ENCODE assay signal across 18 cellular contexts in genomic region chr17:60168654-60169053, GRCh38. TPM values are rescaled to one million over a fixed set of nuclear protein-coding genes. Genes with fewer than 3 reads are reported as not detected.
DNase-seq lines count a peak whose midpoint lies in the region; ATAC-seq and TF ChIP-seq lines count a peak whose summit lies in the region.
"Had no signal": no experiment of that assay in that cellular context is flagged by ENCODE, and none has a peak within 500 bp of the region (broad histone marks: within the 10 kb centered on the region; RNA-seq: fewer than 3 reads in every experiment).

No MANE protein-coding gene starts in this region.

- peaks cover 26% of the 10 kb centered on the region for H3K4me1 Mint-ChIP-seq in activated naive CD8-positive, alpha-beta T cell treated with anti-CD3 and anti-CD28 coated beads, Interleukin-2, amount 50 U/mL, for 24 hours
- peaks cover 25% of the 10 kb centered on the region for H3K4me1 Mint-ChIP-seq in activated naive CD8-positive, alpha-beta T cell treated with anti-CD3 and anti-CD28 coated beads for 36 hours
- H3K4me1 Mint-ChIP-seq in WTC11 (peaks cover 24% of the 10 kb centered on the region), chondrocyte (ENCODE audit: low read depth) (peaks cover 7% of the 10 kb centered on the region)

- intact Hi-C loops in lower lobe of right lung (cut with DNase I) = no loop called here
- intact Hi-C loops in tibial artery (cut with DNase I; ENCODE audit: low total_unique reads) = no loop called here

- H3K4me1 ChIP-seq in lower lobe of right lung = peaks cover 62% of the 10 kb centered on the region
- peaks cover 0 to 5% (median 0%) of the 10 kb centered on the region in 4 donors for H3K4me1 ChIP-seq in tibial artery

- no peaks in the 10 kb centered on the region for H3K9me3 ChIP-seq in lower lobe of right lung
- no peaks in the 10 kb centered on the region for H3K9me3 ChIP-seq in tibial artery
- H3K9me3 ChIP-seq: A549 had no signal

- CTCF ChIA-PET in WTC11 (lab: Charles Lee) = interaction anchor here (0.9 to 2.1 kb wide), 2 partner anchors 25 to 27 kb away, joined by 4 to 10 read pairs; no protein-coding TSS in a partner anchor

- TF ChIP-seq CTCF in WTC11 (IDR thresholded peaks at IDR 0.05) (no peak), lower lobe of right lung (IDR thresholded peaks at IDR 0.05) (no peak), chondrocyte (IDR thresholded peaks at IDR 0.05) (no peak), tibial artery (IDR thresholded peaks at IDR 0.05) (no peak)

- no peak for DNase-seq in activated naive CD8-positive, alpha-beta T cell treated with anti-CD3 and anti-CD28 coated beads, Interleukin-2, amount 50 U/mL, for 24 hours
- no peak for DNase-seq in activated naive CD8-positive, alpha-beta T cell treated with anti-CD3 and anti-CD28 coated beads for 36 hours
- no peak for DNase-seq in WTC11 (ENCODE audit: low spot score)
- DNase-seq in lower lobe of right lung = no peak
- no peak for DNase-seq in NCI-H82 (lab: John Stamatoyannopoulos, UW)
- DNase-seq in chondrocyte (ENCODE audit: low spot score) = no peak
- DNase-seq in tibial artery = no peak
- DNase-seq: CD4-positive, CD25-positive, alpha-beta regulatory T cell; KG1; NCI-H1105; NCI-H1694 treated with DMSO at 0.1 percent for 48 hours; NCI-H2171; SHP77 treated with DMSO at 0.1 percent for 48 hours had no signal

- H3K36me3 Mint-ChIP-seq in activated naive CD8-positive, alpha-beta T cell treated with anti-CD3 and anti-CD28 coated beads, Interleukin-2, amount 50 U/mL, for 24 hours (ENCODE audit: low read depth) = no peaks in the 10 kb centered on the region
- H3K36me3 Mint-ChIP-seq in activated naive CD8-positive, alpha-beta T cell treated with anti-CD3 and anti-CD28 coated beads for 36 hours = no peaks in the 10 kb centered on the region
- H3K36me3 Mint-ChIP-seq in WTC11 (no peaks in the 10 kb centered on the region), chondrocyte (ENCODE audit: low read depth) (peaks cover 2% of the 10 kb centered on the region)
- H3K36me3 Mint-ChIP-seq: CD4-positive, CD25-positive, alpha-beta regulatory T cell had no signal

- H3K4me3 Mint-ChIP-seq in activated naive CD8-positive, alpha-beta T cell treated with anti-CD3 and anti-CD28 coated beads, Interleukin-2, amount 50 U/mL, for 24 hours = no peak overlapping the region
- H3K4me3 Mint-ChIP-seq in activated naive CD8-positive, alpha-beta T cell treated with anti-CD3 and anti-CD28 coated beads for 36 hours = no peak overlapping the region
- no peak overlapping the region for H3K4me3 Mint-ChIP-seq in WTC11
- H3K4me3 Mint-ChIP-seq in chondrocyte (ENCODE audit: unreplicated experiment) = no peak overlapping the region

- no peaks in the 10 kb centered on the region for H3K27me3 Mint-ChIP-seq in activated naive CD8-positive, alpha-beta T cell treated with anti-CD3 and anti-CD28 coated beads, Interleukin-2, amount 50 U/mL, for 24 hours
- H3K27me3 Mint-ChIP-seq in activated naive CD8-positive, alpha-beta T cell treated with anti-CD3 and anti-CD28 coated beads for 36 hours = peaks cover 11% of the 10 kb centered on the region
- H3K27me3 Mint-ChIP-seq in WTC11 (ENCODE audit: low read depth) (no peaks in the 10 kb centered on the region), chondrocyte (ENCODE audit: low read depth) (peaks cover 2% of the 10 kb centered on the region)
- H3K27me3 Mint-ChIP-seq: CD4-positive, CD25-positive, alpha-beta regulatory T cell had no signal

- H3K27ac Mint-ChIP-seq in activated naive CD8-positive, alpha-beta T cell treated with anti-CD3 and anti-CD28 coated beads, Interleukin-2, amount 50 U/mL, for 24 hours = no peak overlapping the region
- no peak overlapping the region for H3K27ac Mint-ChIP-seq in activated naive CD8-positive, alpha-beta T cell treated with anti-CD3 and anti-CD28 coated beads for 36 hours
- H3K27ac Mint-ChIP-seq in WTC11 (no peak overlapping the region), chondrocyte (ENCODE audit: unreplicated experiment) (no peak overlapping the region)

- POLR2A ChIA-PET in WTC11 (lab: Charles Lee) = no interaction called here

- H3K4me3 ChIP-seq in lower lobe of right lung (no peak overlapping the region), tibial artery (no peak overlapping the region)
- H3K4me3 ChIP-seq: A549 had no signal

- H3K27ac ChIP-seq in lower lobe of right lung (peak overlapping the region; percentile 33), tibial artery (no peak overlapping the region)

- no peaks in the 10 kb centered on the region for H3K27me3 ChIP-seq in lower lobe of right lung (ENCODE audit: low read depth)
- peaks cover 0 to 33% of the 10 kb centered on the region in 2 donors for H3K27me3 ChIP-seq in tibial artery

- ATAC-seq in activated naive CD8-positive, alpha-beta T cell treated with anti-CD3 and anti-CD28 coated beads, Interleukin-2, amount 50 U/mL, for 24 hours = peak; percentile 23
- ATAC-seq in WTC11 = peak; percentile 13
- ATAC-seq in lower lobe of right lung = no peak
- ATAC-seq in HG03457 (IDR thresholded peaks at IDR 0.05; ENCODE audit: unreplicated experiment) = no peak
- ATAC-seq: A549 had no signal

- no peaks in the 10 kb centered on the region for H3K9me3 Mint-ChIP-seq in activated naive CD8-positive, alpha-beta T cell treated with anti-CD3 and anti-CD28 coated beads, Interleukin-2, amount 50 U/mL, for 24 hours
- no peaks in the 10 kb centered on the region for H3K9me3 Mint-ChIP-seq in activated naive CD8-positive, alpha-beta T cell treated with anti-CD3 and anti-CD28 coated beads for 36 hours
- no peaks in the 10 kb centered on the region for H3K9me3 Mint-ChIP-seq in WTC11
- no peaks in the 10 kb centered on the region for H3K9me3 Mint-ChIP-seq in chondrocyte (ENCODE audit: low read depth)
- H3K9me3 Mint-ChIP-seq: CD4-positive, CD25-positive, alpha-beta regulatory T cell had no signal

- H3K36me3 ChIP-seq in lower lobe of right lung (no peaks in the 10 kb centered on the region), tibial artery (no peaks in the 10 kb centered on the region)

TF ChIP-seq in WTC11, 78 proteins besides CTCF, POLR2A, EP300 and RAD21:
- TF ChIP-seq ZNF671 (CRISPR knock-in tag; IDR thresholded peaks at IDR 0.05) (no peak), JUN (CRISPR knock-in tag; IDR thresholded peaks at IDR 0.05) (no peak), ELF4 (CRISPR knock-in tag; IDR thresholded peaks at IDR 0.05; ENCODE audit: low read depth) (no peak), NFATC4 (CRISPR knock-in tag; IDR thresholded peaks at IDR 0.05) (no peak), TEAD1 (CRISPR knock-in tag; IDR thresholded peaks at IDR 0.05) (no peak), IRF2 (CRISPR knock-in tag; IDR thresholded peaks at IDR 0.05; ENCODE audit: borderline replicate concordance, low read depth) (no peak), ZNF396 (CRISPR knock-in tag; IDR thresholded peaks at IDR 0.05; ENCODE audit: borderline replicate concordance) (no peak)

RNA-seq across cellular contexts. Expression of gene CA4, which starts 18.9 kb away (rescaled TPM):
- not detected for total RNA-seq in activated naive CD8-positive, alpha-beta T cell treated with anti-CD3 and anti-CD28 coated beads for 36 hours
- 5.4 to 6.7 TPM (median 6.2 TPM) in 3 replicates for total RNA-seq in WTC11 (2021)
- 72.8 TPM for total RNA-seq in lower lobe of right lung
- not detected in 3 replicates for total RNA-seq in chondrocyte
- total RNA-seq: CD4-positive, CD25-positive, alpha-beta regulatory T cell; G401; MCF 10A; NCI-H460 had no signal

Comparison
In these comparisons a context has a peak if more than half of its experiments do, and no peak if none do; other contexts are left out.
1. ATAC-seq: peak in activated naive CD8-positive, alpha-beta T cell treated with anti-CD3 and anti-CD28 coated beads, Interleukin-2, amount 50 U/mL, for 24 hours (single experiment) and WTC11 (single experiment); none in lower lobe of right lung (0 of 2) and HG03457 (single experiment).